ENCODE assay signal across 13 cellular contexts in genomic region chr2:234847639-234848038, GRCh38.
DNase-seq lines count a peak whose midpoint lies in the region; ATAC-seq and TF ChIP-seq lines count a peak whose summit lies in the region.
"Had no signal": no experiment of that assay in that cellular context is flagged by ENCODE, and none has a peak within 500 bp of the region (broad histone marks: within the 10 kb centered on the region; RNA-seq: fewer than 3 reads in every experiment).

No MANE protein-coding gene starts in this region.

- H3K9me3 ChIP-seq in cardiac muscle cell (ENCODE audit: low read depth) (no peaks in the 10 kb centered on the region), right cardiac atrium (ENCODE audit: control insufficient read depth, low read length) (no peaks in the 10 kb centered on the region), mesenchymal stem cell (ENCODE audit: control insufficient read depth, low read length) (no peaks in the 10 kb centered on the region), neuronal stem cell (replicated peaks in 1 of 2; ENCODE audit: control insufficient read depth in 2 of 2, insufficient read depth in 1 of 2, low read depth in 1 of 2, low read length in 2 of 2) (peaks cover 0 to 6% of the 10 kb centered on the region in 2 donors)
- H3K9me3 ChIP-seq: BLaER1 had no signal

- H3K4ac ChIP-seq in mesenchymal stem cell (ENCODE audit: low read depth in 1 of 2, low read length in 2 of 2) (no peak overlapping the region), neuronal stem cell (ENCODE audit: low read length) (no peak overlapping the region)

- H2BK120ac ChIP-seq in mesenchymal stem cell (ENCODE audit: low read depth, low read length) (no peak overlapping the region), neuronal stem cell (ENCODE audit: low read depth, low read length) (no peak overlapping the region)

- ATAC-seq in right cardiac atrium (no peak), HG03571 (IDR thresholded peaks at IDR 0.05; ENCODE audit: unreplicated experiment) (no peak)

- no peaks in the 10 kb centered on the region for H3K79me1 ChIP-seq in mesenchymal stem cell (replicated peaks; ENCODE audit: low read length, poor library complexity, severe bottlenecking)
- H3K79me1 ChIP-seq in neuronal stem cell (ENCODE audit: low read depth, low read length): no peaks in the 10 kb centered on the region

- H3K4me3 ChIP-seq in cardiac muscle cell (no peak overlapping the region), right cardiac atrium (ENCODE audit: low read length) (no peak overlapping the region), mesenchymal stem cell (ENCODE audit: insufficient read depth in 1 of 2, low read depth in 1 of 2, low read length in 2 of 2) (no peak overlapping the region), neuronal stem cell (ENCODE audit: low read length in 2 of 2) (no peak overlapping the region)
- H3K4me3 ChIP-seq: BLaER1 had no signal

- H3K4me1 ChIP-seq in cardiac muscle cell (ENCODE audit: low read depth): peaks cover 30% of the 10 kb centered on the region
- H3K4me1 ChIP-seq in right cardiac atrium (ENCODE audit: control insufficient read depth, insufficient read depth, low read length): no peaks in the 10 kb centered on the region
- peaks cover 4% of the 10 kb centered on the region for H3K4me1 ChIP-seq in mesenchymal stem cell (ENCODE audit: control insufficient read depth, insufficient read depth, low read depth, low read length)
- H3K4me1 ChIP-seq in neuronal stem cell (ENCODE audit: control insufficient read depth in 2 of 2, insufficient read depth in 1 of 2, low read depth in 1 of 2, low read length in 2 of 2): peaks cover 12 to 13% of the 10 kb centered on the region in 2 donors

- H3K36me3 ChIP-seq in cardiac muscle cell (no peaks in the 10 kb centered on the region), mesenchymal stem cell (ENCODE audit: control insufficient read depth in 1 of 2, insufficient read depth in 2 of 2, low read depth in 1 of 2, low read length in 2 of 2) (no peaks in the 10 kb centered on the region), neuronal stem cell (replicated peaks in 1 of 2; ENCODE audit: control insufficient read depth in 2 of 2, insufficient read depth in 2 of 2, low read length in 2 of 2) (no peaks in the 10 kb centered on the region)
- H3K36me3 ChIP-seq: BLaER1 had no signal

- H4K8ac ChIP-seq in mesenchymal stem cell (ENCODE audit: low read length): no peak overlapping the region
- no peak overlapping the region for H4K8ac ChIP-seq in neuronal stem cell (ENCODE audit: low read depth, low read length)

- H3K27ac ChIP-seq in cardiac muscle cell: peak overlapping the region; percentile 80
- no peak overlapping the region for H3K27ac ChIP-seq in right cardiac atrium (ENCODE audit: low read length)
- H3K27ac ChIP-seq in mesenchymal stem cell (ENCODE audit: low read length, poor library complexity, severe bottlenecking): no peak overlapping the region
- H3K27ac ChIP-seq in neuronal stem cell (replicated peaks; ENCODE audit: low read length): no peak overlapping the region
- H3K27ac ChIP-seq: 22Rv1, BLaER1 had no signal

- no peak overlapping the region for H3K14ac ChIP-seq in mesenchymal stem cell (ENCODE audit: low read length in 2 of 2)
- H3K14ac ChIP-seq in neuronal stem cell (ENCODE audit: low read length): no peak overlapping the region

- H2BK5ac ChIP-seq in mesenchymal stem cell (ENCODE audit: low read depth, low read length, poor library complexity, severe bottlenecking) (no peak overlapping the region), neuronal stem cell (ENCODE audit: low read length) (no peak overlapping the region)

- H3K27me3 ChIP-seq in cardiac muscle cell (no peaks in the 10 kb centered on the region), right cardiac atrium (ENCODE audit: control insufficient read depth, insufficient read depth) (no peaks in the 10 kb centered on the region), mesenchymal stem cell (ENCODE audit: control insufficient read depth in 1 of 2, insufficient read depth in 1 of 2, low read length in 2 of 2) (no peaks in the 10 kb centered on the region), neuronal stem cell (ENCODE audit: control insufficient read depth in 3 of 3, insufficient read depth in 3 of 3, low read depth in 1 of 3, low read length in 3 of 3) (no peaks in the 10 kb centered on the region)
- H3K27me3 ChIP-seq: BLaER1 had no signal

- intact Hi-C loops in right cardiac atrium (cut with DNase I): no loop called here

- H2BK15ac ChIP-seq in mesenchymal stem cell (ENCODE audit: low read depth, poor library complexity, severe bottlenecking): no peak overlapping the region
- peak overlapping the region; percentile 80 for H2BK15ac ChIP-seq in neuronal stem cell (ENCODE audit: low read length)

- H3K4me2 ChIP-seq in mesenchymal stem cell (ENCODE audit: low read length, poor library complexity, severe bottlenecking) (no peak overlapping the region), neuronal stem cell (ENCODE audit: insufficient read depth, low read length, poor library complexity, severe bottlenecking) (no peak overlapping the region)
- H3K4me2 ChIP-seq: BLaER1 had no signal

- H3K23ac ChIP-seq in mesenchymal stem cell (ENCODE audit: low read length in 2 of 2): no peak overlapping the region
- H3K23ac ChIP-seq in neuronal stem cell (ENCODE audit: low read depth, low read length, poor library complexity): no peak overlapping the region

- H3K9ac ChIP-seq in mesenchymal stem cell (ENCODE audit: low read length): no peak overlapping the region
- H3K9ac ChIP-seq in neuronal stem cell (ENCODE audit: low read depth, low read length, poor library complexity): peak overlapping the region; percentile 45
- H3K9ac ChIP-seq: BLaER1 had no signal

- TF ChIP-seq CTCF in cardiac muscle cell (IDR thresholded peaks at IDR 0.05; ENCODE audit: low read depth, low read length): no peak

- DNase-seq in cardiac muscle cell (ENCODE audit: low read depth in 1 of 2, low spot score in 1 of 2): no peak
- DNase-seq in right cardiac atrium: no peak
- no peak for DNase-seq in mesenchymal stem cell
- DNase-seq in neuronal stem cell (ENCODE audit: low spot score): no peak
- DNase-seq in SHP77 (lab: John Stamatoyannopoulos, UW): no peak
- no peak for DNase-seq in ecto neural progenitor cell (ENCODE audit: low spot score)
- DNase-seq: AML-193; CD8-positive, alpha-beta memory T cell; DMS53; GF-D8 had no signal

- H2BK12ac ChIP-seq in mesenchymal stem cell (ENCODE audit: low read length in 2 of 2) (no peak overlapping the region), neuronal stem cell (ENCODE audit: low read length) (no peak overlapping the region)

- WGBS in right cardiac atrium: 93% methylated on average over 6 of the region's 6 CpGs
- WGBS in mesenchymal stem cell: 96% methylated on average over 6 of the region's 6 CpGs
- no CpG with 5 or more reads among the region's 6 CpGs for WGBS in neuronal stem cell (ENCODE audit: extremely low coverage in 2 of 2, insufficient read length in 2 of 2, insufficient replicate concordance in 1 of 2), 2 donors

- H3K18ac ChIP-seq in mesenchymal stem cell (ENCODE audit: low read depth in 1 of 2, low read length in 2 of 2): no peak overlapping the region
- no peak overlapping the region for H3K18ac ChIP-seq in neuronal stem cell (ENCODE audit: low read length)

- H2AFZ ChIP-seq in mesenchymal stem cell (ENCODE audit: low read depth, low read length) (no peak overlapping the region), neuronal stem cell (ENCODE audit: low read length) (no peak overlapping the region)

- H4K91ac ChIP-seq in mesenchymal stem cell (ENCODE audit: low read length) (no peak overlapping the region), neuronal stem cell (ENCODE audit: low read depth, low read length, poor library complexity) (peak overlapping the region; percentile 16)

- H2AK5ac ChIP-seq in mesenchymal stem cell (ENCODE audit: low read length, severe bottlenecking): peak overlapping the region; percentile 38
- H2AK5ac ChIP-seq in neuronal stem cell (ENCODE audit: low read depth, low read length): peak overlapping the region; percentile 23
